1 cellular context compared by ENCODE assay signal in the genomic region with DNA sequence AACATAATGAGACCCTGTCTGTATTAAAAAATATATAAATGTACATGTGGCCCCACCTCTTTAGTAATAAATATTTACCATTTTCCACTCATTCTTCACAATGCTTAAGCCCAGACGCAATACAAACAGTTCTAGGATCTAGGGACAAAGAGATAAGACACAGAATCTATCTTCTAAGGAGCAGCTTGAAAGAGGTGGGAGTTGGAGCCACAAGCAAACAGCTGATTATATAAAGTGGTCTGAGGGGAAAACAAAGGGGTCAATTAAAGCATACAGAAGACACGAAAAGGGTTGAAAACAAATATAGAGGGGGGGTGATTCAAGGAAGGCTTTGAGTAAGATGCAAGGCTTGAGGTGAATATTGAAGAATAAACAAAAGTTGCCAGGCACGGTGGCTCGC.
TF ChIP-seq lines count a peak whose summit lies in the region.

No MANE protein-coding gene starts in this region.

TF ChIP-seq in HCT116, 20 proteins besides CTCF, POLR2A, EP300 and RAD21 (continued from another document):
- TF ChIP-seq, protein P1, sequence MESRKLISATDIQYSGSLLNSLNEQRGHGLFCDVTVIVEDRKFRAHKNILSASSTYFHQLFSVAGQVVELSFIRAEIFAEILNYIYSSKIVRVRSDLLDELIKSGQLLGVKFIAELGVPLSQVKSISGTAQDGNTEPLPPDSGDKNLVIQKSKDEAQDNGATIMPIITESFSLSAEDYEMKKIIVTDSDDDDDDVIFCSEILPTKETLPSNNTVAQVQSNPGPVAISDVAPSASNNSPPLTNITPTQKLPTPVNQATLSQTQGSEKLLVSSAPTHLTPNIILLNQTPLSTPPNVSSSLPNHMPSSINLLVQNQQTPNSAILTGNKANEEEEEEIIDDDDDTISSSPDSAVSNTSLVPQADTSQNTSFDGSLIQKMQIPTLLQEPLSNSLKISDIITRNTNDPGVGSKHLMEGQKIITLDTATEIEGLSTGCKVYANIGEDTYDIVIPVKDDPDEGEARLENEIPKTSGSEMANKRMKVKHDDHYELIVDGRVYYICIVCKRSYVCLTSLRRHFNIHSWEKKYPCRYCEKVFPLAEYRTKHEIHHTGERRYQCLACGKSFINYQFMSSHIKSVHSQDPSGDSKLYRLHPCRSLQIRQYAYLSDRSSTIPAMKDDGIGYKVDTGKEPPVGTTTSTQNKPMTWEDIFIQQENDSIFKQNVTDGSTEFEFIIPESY (IDR thresholded peaks at IDR 0.05; ENCODE audit: extremely low read depth, insufficient replicate concordance, low read length), result no peak
- TF ChIP-seq, protein P2, sequence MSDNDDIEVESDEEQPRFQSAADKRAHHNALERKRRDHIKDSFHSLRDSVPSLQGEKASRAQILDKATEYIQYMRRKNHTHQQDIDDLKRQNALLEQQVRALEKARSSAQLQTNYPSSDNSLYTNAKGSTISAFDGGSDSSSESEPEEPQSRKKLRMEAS (IDR thresholded peaks at IDR 0.05), result no peak
- no peak for TF ChIP-seq EZH2 (IDR thresholded peaks at IDR 0.05)
- TF ChIP-seq FOSL1 (IDR thresholded peaks at IDR 0.05; ENCODE audit: low read depth), result no peak
- TF ChIP-seq ZFX (IDR thresholded peaks at IDR 0.05), result no peak
- TF ChIP-seq CEBPB (IDR thresholded peaks at IDR 0.05; ENCODE audit: low read depth), result no peak
- TF ChIP-seq ZNF274 (IDR thresholded peaks at IDR 0.05; ENCODE audit: low read depth, low read length), result no peak
